In genomic region chr5:156411131-156411727, GRCh38 we compare ENCODE assay signal across 11 cellular contexts.
DNase-seq lines count a peak whose midpoint lies in the region; ATAC-seq, FAIRE-seq and TF ChIP-seq lines count a peak whose summit lies in the region.
"Had no signal": no experiment of that assay in that cellular context is flagged by ENCODE, and none has a peak within 500 bp of the region (broad histone marks: within the 10 kb centered on the region; RNA-seq: fewer than 3 reads in every experiment).

No MANE protein-coding gene starts in this region.

- H3K27me3 ChIP-seq in kidney epithelial cell (ENCODE audit: control insufficient read depth, insufficient read depth, low read length) = no peaks in the 10 kb centered on the region

- no peak for TF ChIP-seq CTCF in kidney epithelial cell (IDR thresholded peaks at IDR 0.05; ENCODE audit: insufficient read depth, low read length, poor library complexity, severe bottlenecking)

- DNase-seq in NCI-H2227 treated with DMSO at 0.1 percent for 48 hours (lab: John Stamatoyannopoulos, UW) (peak; percentile 18), NCI-H2227 (lab: John Stamatoyannopoulos, UW; ENCODE audit: unreplicated experiment) (no peak), cerebellum (ENCODE audit: low spot score) (peak; percentile 2), kidney epithelial cell (ENCODE audit: low read depth) (peak; percentile 25), urothelium cell line (ENCODE audit: low spot score) (peak; percentile 21), HPDE6-E6E7 (ENCODE audit: extremely low spot score) (no peak)
- DNase-seq: KG1, NCI-H526 treated with DMSO at 0.1 percent for 48 hours had no signal

- no peaks in the 10 kb centered on the region for H3K36me3 ChIP-seq in kidney epithelial cell (ENCODE audit: control insufficient read depth, insufficient read depth, low read length)

- no peak for FAIRE-seq in urothelium cell line (lab: Jason Lieb, UNC)
- FAIRE-seq: A204.1 had no signal

- H3K4me3 ChIP-seq in kidney epithelial cell (ENCODE audit: low read depth, low read length) = no peak overlapping the region

- no peak for ATAC-seq in GM18511 (IDR thresholded peaks at IDR 0.05; ENCODE audit: unreplicated experiment)
- no peak for ATAC-seq in GM19455 (IDR thresholded peaks at IDR 0.05; ENCODE audit: unreplicated experiment)

Comparison
In these comparisons a context has a peak if more than half of its experiments do, and no peak if none do; other contexts are left out.
1. DNase-seq: peak in NCI-H2227 treated with DMSO at 0.1 percent for 48 hours (single experiment), cerebellum (single experiment), kidney epithelial cell (single experiment) and urothelium cell line (single experiment); none in NCI-H2227 (single experiment) and HPDE6-E6E7 (single experiment).